21 cellular contexts compared by ENCODE assay signal in the genomic region with DNA sequence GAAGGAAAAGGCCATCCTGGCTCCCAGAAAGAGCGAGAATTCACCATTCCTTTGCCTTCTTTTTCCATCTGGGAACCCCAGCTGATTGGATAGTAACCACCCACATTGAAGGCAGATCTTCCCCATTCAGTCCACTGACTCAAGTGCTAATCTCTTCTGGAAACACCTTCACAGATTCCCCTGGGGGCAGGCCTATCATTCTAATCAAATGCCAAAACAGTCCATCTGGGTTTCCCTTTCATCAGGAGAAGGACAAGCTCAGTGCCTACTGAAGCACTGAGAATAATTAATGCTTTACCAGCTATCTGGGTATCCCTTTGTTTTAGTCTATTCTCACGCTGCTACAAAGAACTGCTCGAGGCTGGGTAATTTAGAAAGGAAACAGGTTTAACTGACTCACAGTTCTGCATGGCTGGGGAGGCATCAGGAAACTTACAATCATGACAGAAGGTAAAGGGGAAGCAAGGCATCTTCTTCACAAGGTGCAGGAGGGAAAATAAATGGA.
DNase-seq lines count a peak whose midpoint lies in the region; FAIRE-seq and TF ChIP-seq lines count a peak whose summit lies in the region.
"Had no signal": no experiment of that assay in that cellular context is flagged by ENCODE, and none has a peak within 500 bp of the region (broad histone marks: within the 10 kb centered on the region; RNA-seq: fewer than 3 reads in every experiment).

No MANE protein-coding gene starts in this region.

- no peak for TF ChIP-seq CTCF in astrocyte (IDR thresholded peaks at IDR 0.05; ENCODE audit: insufficient read depth, low read depth, low read length)
- TF ChIP-seq CTCF in nephron progenitor cell (IDR thresholded peaks at IDR 0.05) = no peak

- H3K4me1 Mint-ChIP-seq in astrocyte (ENCODE audit: low read depth, unreplicated experiment) (no peaks in the 10 kb centered on the region), nephron progenitor cell (no peaks in the 10 kb centered on the region)
- H3K4me1 Mint-ChIP-seq: CD14-positive monocyte; CD4-positive, alpha-beta memory T cell had no signal

- no peaks in the 10 kb centered on the region for H3K36me3 ChIP-seq in astrocyte (ENCODE audit: insufficient read depth, low read length)
- H3K36me3 ChIP-seq: BLaER1 had no signal

- no peaks in the 10 kb centered on the region for H3K79me2 ChIP-seq in astrocyte (ENCODE audit: insufficient read depth, low read length)

- no peak overlapping the region for H3K9ac ChIP-seq in astrocyte (ENCODE audit: low read length)
- H3K9ac ChIP-seq: BLaER1, GM23248 had no signal

- H3K27me3 ChIP-seq in astrocyte (ENCODE audit: insufficient read depth, low read length) = no peaks in the 10 kb centered on the region
- H3K27me3 ChIP-seq: BLaER1 had no signal

- peaks cover 2% of the 10 kb centered on the region for H3K9me3 Mint-ChIP-seq in astrocyte (ENCODE audit: unreplicated experiment)
- H3K9me3 Mint-ChIP-seq in nephron progenitor cell = no peaks in the 10 kb centered on the region
- H3K9me3 Mint-ChIP-seq: HFFc6 had no signal

- H3K27ac Mint-ChIP-seq in astrocyte (ENCODE audit: unreplicated experiment) = no peak overlapping the region
- H3K27ac Mint-ChIP-seq in nephron progenitor cell = no peak overlapping the region
- H3K27ac Mint-ChIP-seq: CD14-positive monocyte; CD4-positive, alpha-beta memory T cell; HFFc6 had no signal

- H3K4me1 ChIP-seq in astrocyte (ENCODE audit: insufficient read depth, low read length) = no peaks in the 10 kb centered on the region
- H3K4me1 ChIP-seq: BLaER1 had no signal

- H3K27me3 Mint-ChIP-seq in astrocyte (ENCODE audit: low read depth, unreplicated experiment) (no peaks in the 10 kb centered on the region), nephron progenitor cell (ENCODE audit: low read depth, poor library complexity) (no peaks in the 10 kb centered on the region)

- H4K20me1 ChIP-seq in astrocyte (ENCODE audit: insufficient read depth, low read length) = no peaks in the 10 kb centered on the region
- H4K20me1 ChIP-seq: BLaER1 had no signal

- H3K36me3 Mint-ChIP-seq in astrocyte (ENCODE audit: low read depth, unreplicated experiment) = peaks cover 5% of the 10 kb centered on the region
- no peaks in the 10 kb centered on the region for H3K36me3 Mint-ChIP-seq in nephron progenitor cell (ENCODE audit: low read depth)
- H3K36me3 Mint-ChIP-seq: CD14-positive monocyte; CD4-positive, alpha-beta memory T cell had no signal

- H3K9me3 ChIP-seq in astrocyte (ENCODE audit: insufficient read depth, low read depth, low read length) = no peaks in the 10 kb centered on the region
- H3K9me3 ChIP-seq: BLaER1 had no signal

- peak; percentile 62 for DNase-seq in NCI-H82 (lab: John Stamatoyannopoulos, UW)
- DNase-seq in NCI-H82 treated with DMSO at 0.1 percent for 48 hours (lab: John Stamatoyannopoulos, UW; ENCODE audit: unreplicated experiment) = no peak
- DNase-seq in astrocyte (ENCODE audit: low read depth) = no peak
- peak; percentile 54 for DNase-seq in islet precursor cell
- peak; percentile 65 for DNase-seq in renal cortical epithelial cell (ENCODE audit: low read depth)
- no peak for DNase-seq in nephron progenitor cell
- no peak for DNase-seq in SW480 (ENCODE audit: low spot score)
- no peak for DNase-seq in activated CD4-positive, alpha-beta T cell treated with anti-CD3 and anti-CD28 coated beads for 48 hours
- DNase-seq: 8988T; Calu3; CD4-positive, alpha-beta memory T cell; DMS79 treated with DMSO at 0.1 percent for 48 hours; GM23248; HFFc6; IMR-90 had no signal

- H2AFZ ChIP-seq in astrocyte (ENCODE audit: low read depth, low read length) = no peak overlapping the region
- H2AFZ ChIP-seq: GM23248 had no signal

- no peak overlapping the region for H3K4me3 ChIP-seq in astrocyte (ENCODE audit: insufficient read depth, low read depth, low read length)
- H3K4me3 ChIP-seq: BLaER1, GM12878, GM23248 had no signal

- no peak overlapping the region for H3K4me2 ChIP-seq in astrocyte (ENCODE audit: low read length)
- H3K4me2 ChIP-seq: BLaER1 had no signal

- no peak overlapping the region for H3K27ac ChIP-seq in astrocyte (ENCODE audit: low read depth, low read length)
- H3K27ac ChIP-seq: BLaER1, GM23248 had no signal

- FAIRE-seq in astrocyte (lab: Jason Lieb, UNC) = peak; percentile 13
- FAIRE-seq: GM12878, GM18507, H54, HTR-8/SVneo had no signal

- H3K4me3 Mint-ChIP-seq in astrocyte (ENCODE audit: unreplicated experiment) (no peak overlapping the region), nephron progenitor cell (no peak overlapping the region)
- H3K4me3 Mint-ChIP-seq: CD14-positive monocyte; CD4-positive, alpha-beta memory T cell; HFFc6 had no signal

Comparison
In these comparisons a context has a peak if more than half of its experiments do, and no peak if none do; other contexts are left out.
1. DNase-seq: peak in NCI-H82 (single experiment), islet precursor cell (single experiment) and renal cortical epithelial cell (single experiment); none in NCI-H82 treated with DMSO at 0.1 percent for 48 hours (single experiment), astrocyte (single experiment), nephron progenitor cell (single experiment), SW480 (single experiment) and activated CD4-positive, alpha-beta T cell treated with anti-CD3 and anti-CD28 coated beads for 48 hours (single experiment).